Comparison of ENCODE assay signal across 1 cellular context in the genomic region with DNA sequence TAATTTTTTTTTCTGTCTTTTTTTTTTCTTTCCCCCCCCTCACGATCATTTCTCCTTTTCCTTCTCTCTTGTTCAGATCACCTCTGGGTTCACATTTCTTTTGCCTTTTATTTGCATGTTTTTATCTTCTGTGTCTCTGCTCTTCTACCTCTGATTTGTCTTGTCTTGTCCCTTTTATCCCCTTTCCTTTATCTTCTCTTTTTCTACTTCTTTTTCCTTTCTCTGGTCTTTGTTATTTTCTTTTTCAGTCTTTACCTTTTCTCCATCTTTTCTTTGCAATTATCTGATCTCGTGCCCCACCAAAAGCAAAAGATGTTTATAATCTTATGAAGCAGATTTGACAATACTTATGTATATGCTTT.
TF ChIP-seq lines count a peak whose summit lies in the region.

No MANE protein-coding gene starts in this region.

TF ChIP-seq in K562, 482 proteins besides CTCF, POLR2A, EP300 and RAD21 (continued from another document):
- TF ChIP-seq ZNF23 (CRISPR knock-in tag; IDR thresholded peaks at IDR 0.05) = no peak
- TF ChIP-seq, protein P1, sequence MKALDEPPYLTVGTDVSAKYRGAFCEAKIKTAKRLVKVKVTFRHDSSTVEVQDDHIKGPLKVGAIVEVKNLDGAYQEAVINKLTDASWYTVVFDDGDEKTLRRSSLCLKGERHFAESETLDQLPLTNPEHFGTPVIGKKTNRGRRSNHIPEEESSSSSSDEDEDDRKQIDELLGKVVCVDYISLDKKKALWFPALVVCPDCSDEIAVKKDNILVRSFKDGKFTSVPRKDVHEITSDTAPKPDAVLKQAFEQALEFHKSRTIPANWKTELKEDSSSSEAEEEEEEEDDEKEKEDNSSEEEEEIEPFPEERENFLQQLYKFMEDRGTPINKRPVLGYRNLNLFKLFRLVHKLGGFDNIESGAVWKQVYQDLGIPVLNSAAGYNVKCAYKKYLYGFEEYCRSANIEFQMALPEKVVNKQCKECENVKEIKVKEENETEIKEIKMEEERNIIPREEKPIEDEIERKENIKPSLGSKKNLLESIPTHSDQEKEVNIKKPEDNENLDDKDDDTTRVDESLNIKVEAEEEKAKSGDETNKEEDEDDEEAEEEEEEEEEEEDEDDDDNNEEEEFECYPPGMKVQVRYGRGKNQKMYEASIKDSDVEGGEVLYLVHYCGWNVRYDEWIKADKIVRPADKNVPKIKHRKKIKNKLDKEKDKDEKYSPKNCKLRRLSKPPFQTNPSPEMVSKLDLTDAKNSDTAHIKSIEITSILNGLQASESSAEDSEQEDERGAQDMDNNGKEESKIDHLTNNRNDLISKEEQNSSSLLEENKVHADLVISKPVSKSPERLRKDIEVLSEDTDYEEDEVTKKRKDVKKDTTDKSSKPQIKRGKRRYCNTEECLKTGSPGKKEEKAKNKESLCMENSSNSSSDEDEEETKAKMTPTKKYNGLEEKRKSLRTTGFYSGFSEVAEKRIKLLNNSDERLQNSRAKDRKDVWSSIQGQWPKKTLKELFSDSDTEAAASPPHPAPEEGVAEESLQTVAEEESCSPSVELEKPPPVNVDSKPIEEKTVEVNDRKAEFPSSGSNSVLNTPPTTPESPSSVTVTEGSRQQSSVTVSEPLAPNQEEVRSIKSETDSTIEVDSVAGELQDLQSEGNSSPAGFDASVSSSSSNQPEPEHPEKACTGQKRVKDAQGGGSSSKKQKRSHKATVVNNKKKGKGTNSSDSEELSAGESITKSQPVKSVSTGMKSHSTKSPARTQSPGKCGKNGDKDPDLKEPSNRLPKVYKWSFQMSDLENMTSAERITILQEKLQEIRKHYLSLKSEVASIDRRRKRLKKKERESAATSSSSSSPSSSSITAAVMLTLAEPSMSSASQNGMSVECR (CRISPR knock-in tag; IDR thresholded peaks at IDR 0.05) = no peak
- TF ChIP-seq BRD9 (IDR thresholded peaks at IDR 0.05; ENCODE audit: low read depth, partially characterized antibody) = peak; percentile 35
- TF ChIP-seq, protein P2, sequence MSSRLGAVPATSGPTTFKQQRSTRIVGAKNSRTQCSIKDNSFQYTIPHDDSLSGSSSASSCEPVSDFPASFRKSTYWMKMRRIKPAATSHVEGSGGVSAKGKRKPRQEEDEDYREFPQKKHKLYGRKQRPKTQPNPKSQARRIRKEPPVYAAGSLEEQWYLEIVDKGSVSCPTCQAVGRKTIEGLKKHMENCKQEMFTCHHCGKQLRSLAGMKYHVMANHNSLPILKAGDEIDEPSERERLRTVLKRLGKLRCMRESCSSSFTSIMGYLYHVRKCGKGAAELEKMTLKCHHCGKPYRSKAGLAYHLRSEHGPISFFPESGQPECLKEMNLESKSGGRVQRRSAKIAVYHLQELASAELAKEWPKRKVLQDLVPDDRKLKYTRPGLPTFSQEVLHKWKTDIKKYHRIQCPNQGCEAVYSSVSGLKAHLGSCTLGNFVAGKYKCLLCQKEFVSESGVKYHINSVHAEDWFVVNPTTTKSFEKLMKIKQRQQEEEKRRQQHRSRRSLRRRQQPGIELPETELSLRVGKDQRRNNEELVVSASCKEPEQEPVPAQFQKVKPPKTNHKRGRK (tag; IDR thresholded peaks at IDR 0.05) = peak; percentile 81
- TF ChIP-seq EP400 (IDR thresholded peaks at IDR 0.05) = no peak
- no peak for TF ChIP-seq ZNF830 (CRISPR knock-in tag; IDR thresholded peaks at IDR 0.05)
- TF ChIP-seq, protein P3, sequence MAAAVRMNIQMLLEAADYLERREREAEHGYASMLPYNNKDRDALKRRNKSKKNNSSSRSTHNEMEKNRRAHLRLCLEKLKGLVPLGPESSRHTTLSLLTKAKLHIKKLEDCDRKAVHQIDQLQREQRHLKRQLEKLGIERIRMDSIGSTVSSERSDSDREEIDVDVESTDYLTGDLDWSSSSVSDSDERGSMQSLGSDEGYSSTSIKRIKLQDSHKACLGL (CRISPR knock-in tag; IDR thresholded peaks at IDR 0.05; ENCODE audit: borderline replicate concordance, poor library complexity, severe bottlenecking) = no peak
- TF ChIP-seq OTX1 (CRISPR knock-in tag; IDR thresholded peaks at IDR 0.05) = 0 out of 2 replicates have a peak, but pooled peaks have one; percentile 31
